Comparison of ENCODE assay signal across 8 cellular contexts in the genomic region with DNA sequence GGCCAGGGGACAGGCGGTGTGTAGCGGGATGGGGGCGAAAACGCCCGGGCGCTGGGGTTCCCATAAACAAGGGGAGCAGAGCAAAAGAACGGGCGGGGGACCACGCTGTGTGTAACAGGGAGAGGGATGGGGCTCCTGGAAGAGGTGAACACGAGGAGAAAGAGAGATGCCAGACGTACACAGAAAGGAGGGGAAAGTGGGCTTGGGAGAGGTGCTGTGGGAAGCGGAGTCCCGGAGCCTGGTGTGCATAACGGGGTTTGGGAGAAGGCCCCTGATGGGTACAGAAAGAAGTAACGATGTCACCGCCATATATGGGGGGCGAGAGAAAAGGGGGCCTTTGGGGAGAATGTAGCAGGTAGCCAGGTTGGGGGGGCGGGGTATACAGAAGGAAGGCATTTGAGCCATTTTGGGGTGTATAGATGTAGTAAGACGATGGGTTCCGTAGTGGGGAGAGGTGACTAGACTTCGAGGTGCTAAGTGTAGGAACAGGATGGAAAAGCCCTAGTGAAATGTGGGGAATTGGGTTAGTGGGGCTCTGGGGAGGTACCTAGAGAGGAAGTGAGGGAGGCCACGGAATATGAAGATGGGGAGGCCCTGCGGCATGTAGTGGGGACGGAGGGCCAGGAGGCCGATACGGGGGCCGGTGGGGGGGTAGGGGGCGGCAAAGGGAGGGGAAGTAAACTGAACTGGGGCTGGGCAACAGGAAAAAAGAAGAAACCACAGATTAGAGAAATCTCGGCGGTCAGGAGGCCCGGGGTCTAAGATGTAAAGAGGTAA. TPM values are rescaled to one million over a fixed set of nuclear protein-coding genes. Genes with fewer than 3 reads are reported as not detected.
DNase-seq lines count a peak whose midpoint lies in the region; ATAC-seq and TF ChIP-seq lines count a peak whose summit lies in the region.

No MANE protein-coding gene starts in this region.

- H3K27ac Mint-ChIP-seq in stimulated activated naive CD8-positive, alpha-beta T cell treated with anti-CD3 and anti-CD28 coated beads, Interleukin-15, Interleukin-2, amounts not matched to agents 100 ng/mL and 50 ng/mL, for 24 hours = peak overlapping the region; percentile 98

- H3K36me3 ChIP-seq in Peyer's patch = peaks cover 0 to 16% (median 0%) of the 10 kb centered on the region in 3 donors
- H3K36me3 ChIP-seq in thymus (ENCODE audit: control insufficient read depth, insufficient read depth) = peaks cover 21% of the 10 kb centered on the region

- H3K9me3 Mint-ChIP-seq in stimulated activated naive CD8-positive, alpha-beta T cell treated with anti-CD3 and anti-CD28 coated beads, Interleukin-15, Interleukin-2, amounts not matched to agents 100 ng/mL and 50 ng/mL, for 24 hours = no peaks in the 10 kb centered on the region

- TF ChIP-seq POLR2A in Peyer's patch (IDR thresholded peaks at IDR 0.05) = no peak

- no peak for DNase-seq in stimulated activated naive CD8-positive, alpha-beta T cell treated with anti-CD3 and anti-CD28 coated beads, Interleukin-15, Interleukin-2, amounts not matched to agents 100 U/mL and 50 U/mL, for 24 hours
- DNase-seq in Peyer's patch (peak in 1 of 3 donors; percentile 52), cerebellar cortex (ENCODE audit: low spot score) (peak; percentile 51), medulla oblongata (ENCODE audit: extremely low spot score) (peak; percentile 19), SK-N-DZ (ENCODE audit: low spot score) (no peak)

- no peak for ATAC-seq in stimulated activated naive CD8-positive, alpha-beta T cell treated with anti-CD3 and anti-CD28 coated beads, Interleukin-15, Interleukin-2, amounts not matched to agents 100 U/mL and 50 U/mL, for 24 hours
- ATAC-seq in GM19351 (IDR thresholded peaks at IDR 0.05; ENCODE audit: unreplicated experiment) = no peak

- H3K27me3 Mint-ChIP-seq in stimulated activated naive CD8-positive, alpha-beta T cell treated with anti-CD3 and anti-CD28 coated beads, Interleukin-15, Interleukin-2, amounts not matched to agents 100 ng/mL and 50 ng/mL, for 24 hours = no peaks in the 10 kb centered on the region

- peak overlapping the region; percentile 84 to 97 (median 88) for H3K27ac ChIP-seq in Peyer's patch
- peak overlapping the region; percentile 91 for H3K27ac ChIP-seq in thymus (ENCODE audit: low read depth)

- H3K4me1 ChIP-seq in Peyer's patch = peaks cover 3 to 64% (median 19%) of the 10 kb centered on the region in 4 donors
- H3K4me1 ChIP-seq in thymus (ENCODE audit: control insufficient read depth, insufficient read depth, low read length) = peaks cover 30% of the 10 kb centered on the region

- WGBS in thymus = under 1% methylated on average over 31 of the region's 31 CpGs

- H3K4me1 Mint-ChIP-seq in stimulated activated naive CD8-positive, alpha-beta T cell treated with anti-CD3 and anti-CD28 coated beads, Interleukin-15, Interleukin-2, amounts not matched to agents 100 ng/mL and 50 ng/mL, for 24 hours (ENCODE audit: low read depth) = peaks cover 77% of the 10 kb centered on the region

- H3K9me3 ChIP-seq in Peyer's patch (no peaks in the 10 kb centered on the region), thymus (ENCODE audit: control insufficient read depth) (no peaks in the 10 kb centered on the region)

- H3K4me3 ChIP-seq in Peyer's patch (peak overlapping the region; percentile 85 to 92 (median 88)), thymus (ENCODE audit: low read length) (peak overlapping the region; percentile 65)

- H3K36me3 Mint-ChIP-seq in stimulated activated naive CD8-positive, alpha-beta T cell treated with anti-CD3 and anti-CD28 coated beads, Interleukin-15, Interleukin-2, amounts not matched to agents 100 ng/mL and 50 ng/mL, for 24 hours (ENCODE audit: low read depth) = peaks cover 58% of the 10 kb centered on the region

- peak overlapping the region; percentile 98 for H3K4me3 Mint-ChIP-seq in stimulated activated naive CD8-positive, alpha-beta T cell treated with anti-CD3 and anti-CD28 coated beads, Interleukin-15, Interleukin-2, amounts not matched to agents 100 ng/mL and 50 ng/mL, for 24 hours

- H3K27me3 ChIP-seq in Peyer's patch = no peaks in the 10 kb centered on the region
- H3K27me3 ChIP-seq in thymus (ENCODE audit: control insufficient read depth, insufficient read depth) = no peaks in the 10 kb centered on the region

- no peak for TF ChIP-seq CTCF in Peyer's patch (IDR thresholded peaks at IDR 0.05)

RNA-seq across cellular contexts. Expression of a gene that starts 0.8 kb away (rescaled TPM):
- total RNA-seq in Peyer's patch = 10 to 100 TPM; 12.3 to 38.4 (median 25.2) TPM
- 32.9 TPM for polyA plus RNA-seq in thymus
- 6.5 and 12.3 TPM in 2 replicates for polyA plus RNA-seq in SK-N-DZ (2014; cell fraction: cytosol; rRNA removed)
- 12.4 and 15.1 TPM in 2 replicates for polyA plus RNA-seq in SK-N-DZ (2014; cell fraction: nucleus; rRNA removed)

RNA-seq across cellular contexts. Expression of a gene that starts 1.9 kb away (rescaled TPM):
- total RNA-seq in Peyer's patch = 10 to 100 TPM in 3 of 4 donors, 1 to 10 TPM in 1; 7.7 to 28.9 (median 14.1) TPM
- 22.9 TPM for polyA plus RNA-seq in thymus
- 12.8 and 16.3 TPM in 2 replicates for polyA plus RNA-seq in SK-N-DZ (2014; cell fraction: cytosol; rRNA removed)
- 13.8 and 14.5 TPM in 2 replicates for polyA plus RNA-seq in SK-N-DZ (2014; cell fraction: nucleus; rRNA removed)

RNA-seq across cellular contexts. Expression of a gene that starts 6.4 kb away (rescaled TPM):
- 10 to 100 TPM in 3 of 4 donors, 1 to 10 TPM in 1; 8.1 to 17.4 (median 14.0) TPM for total RNA-seq in Peyer's patch
- 17.2 TPM for polyA plus RNA-seq in thymus
- 12.5 and 14.6 TPM in 2 replicates for polyA plus RNA-seq in SK-N-DZ (2014; cell fraction: cytosol; rRNA removed)
- polyA plus RNA-seq in SK-N-DZ (2014; cell fraction: nucleus; rRNA removed) = 18.2 and 20.0 TPM in 2 replicates

RNA-seq across cellular contexts. Expression of a gene that starts 13.3 kb away (rescaled TPM):
- 100 to 1,000 TPM; 132 to 292 (median 159) TPM for total RNA-seq in Peyer's patch
- 123 TPM for polyA plus RNA-seq in thymus
- polyA plus RNA-seq in SK-N-DZ (2014; cell fraction: cytosol; rRNA removed) = 120 and 160 TPM in 2 replicates
- polyA plus RNA-seq in SK-N-DZ (2014; cell fraction: nucleus; rRNA removed) = 129 and 133 TPM in 2 replicates

RNA-seq across cellular contexts. Expression of a gene that starts 17.2 kb away (rescaled TPM):
- total RNA-seq in Peyer's patch = 10 to 100 TPM in 3 of 4 donors, 1 to 10 TPM in 1; 6.0 to 18.3 (median 12.3) TPM
- polyA plus RNA-seq in thymus = 5.4 TPM
- 1.7 and 2.9 TPM in 2 replicates for polyA plus RNA-seq in SK-N-DZ (2014; cell fraction: cytosol; rRNA removed)
- polyA plus RNA-seq in SK-N-DZ (2014; cell fraction: nucleus; rRNA removed) = 1.5 and 1.7 TPM in 2 replicates

Comparison
In these comparisons a context has a peak if more than half of its experiments do, and no peak if none do; other contexts are left out.
1. DNase-seq: peak in cerebellar cortex (single experiment) and medulla oblongata (single experiment); none in stimulated activated naive CD8-positive, alpha-beta T cell treated with anti-CD3 and anti-CD28 coated beads, Interleukin-15, Interleukin-2, amounts not matched to agents 100 U/mL and 50 U/mL, for 24 hours (single experiment) and SK-N-DZ (single experiment).